Comparison of ENCODE assay signal across 27 cellular contexts in genomic region chr20:11769825-11770224, GRCh38.
"Had no signal": no experiment of that assay in that cellular context is flagged by ENCODE, and none has a peak within 500 bp of the region (broad histone marks: within the 10 kb centered on the region; RNA-seq: fewer than 3 reads in every experiment).

No MANE protein-coding gene starts in this region.

- H3K4me1 ChIP-seq: esophagus squamous epithelium, heart left ventricle, lower lobe of right lung, right lobe of liver, testis, vagina had no signal

- H3K27ac Mint-ChIP-seq: activated CD4-positive, alpha-beta T cell treated with anti-CD3 and anti-CD28 coated beads, Interleukin-2, amount 10 ng/mL, durations not matched to agents 7 days and 5 days; activated CD8-positive, alpha-beta memory T cell treated with anti-CD3 and anti-CD28 coated beads, Interleukin-2, amount 10 ng/mL, durations not matched to agents 7 days and 5 days; activated CD8-positive, alpha-beta T cell treated with anti-CD3 and anti-CD28 coated beads for 36 hours; activated naive CD4-positive, alpha-beta T cell treated with anti-CD3 and anti-CD28 coated beads, Interleukin-2, amount 50 U/mL, for 24 hours; brain; effector memory CD8-positive, alpha-beta T cell; naive B cell; type B pancreatic cell had no signal

- H3K4me3 Mint-ChIP-seq: activated CD4-positive, alpha-beta T cell treated with anti-CD3 and anti-CD28 coated beads, Interleukin-2, amount 10 ng/mL, durations not matched to agents 7 days and 5 days; activated CD8-positive, alpha-beta memory T cell treated with anti-CD3 and anti-CD28 coated beads, Interleukin-2, amount 10 ng/mL, durations not matched to agents 7 days and 5 days; activated CD8-positive, alpha-beta T cell treated with anti-CD3 and anti-CD28 coated beads for 36 hours; activated naive CD4-positive, alpha-beta T cell treated with anti-CD3 and anti-CD28 coated beads, Interleukin-2, amount 50 U/mL, for 24 hours; brain; effector memory CD8-positive, alpha-beta T cell; naive B cell; type B pancreatic cell had no signal

- H3K36me3 ChIP-seq: esophagus squamous epithelium, heart left ventricle, lower lobe of right lung, right lobe of liver, vagina, WERI-Rb-1 had no signal

- FAIRE-seq: colon, endothelial cell of umbilical vein, kidney had no signal

- ATAC-seq: activated CD8-positive, alpha-beta memory T cell treated with anti-CD3 and anti-CD28 coated beads, Interleukin-2, amount 10 ng/mL, durations not matched to agents 7 days and 5 days; activated CD8-positive, alpha-beta T cell treated with anti-CD3 and anti-CD28 coated beads for 36 hours; effector memory CD8-positive, alpha-beta T cell; heart left ventricle; lower lobe of right lung; right lobe of liver had no signal

- H3K27ac ChIP-seq: esophagus squamous epithelium, heart left ventricle, lower lobe of right lung, right lobe of liver, testis, vagina, WERI-Rb-1 had no signal

- H3K36me3 Mint-ChIP-seq: activated CD8-positive, alpha-beta memory T cell treated with anti-CD3 and anti-CD28 coated beads, Interleukin-2, amount 10 ng/mL, durations not matched to agents 7 days and 5 days; activated naive CD4-positive, alpha-beta T cell treated with anti-CD3 and anti-CD28 coated beads, Interleukin-2, amount 50 U/mL, for 24 hours; brain; naive B cell; type B pancreatic cell had no signal

- H3K4me3 ChIP-seq: esophagus squamous epithelium, heart left ventricle, lower lobe of right lung, right lobe of liver, smooth muscle cell, testis, vagina had no signal

- DNase-seq: activated CD4-positive, alpha-beta T cell treated with anti-CD3 and anti-CD28 coated beads, Interleukin-2, amount 10 ng/mL, durations not matched to agents 7 days and 5 days; activated CD4-positive, CD25-positive, alpha-beta regulatory T cell treated with anti-CD3 and anti-CD28 coated beads, Interleukin-2, amount 50 U/mL, for 72 hours; activated CD8-positive, alpha-beta memory T cell treated with anti-CD3 and anti-CD28 coated beads, Interleukin-2, amount 10 ng/mL, durations not matched to agents 7 days and 5 days; activated CD8-positive, alpha-beta T cell treated with anti-CD3 and anti-CD28 coated beads for 36 hours; activated gamma-delta T cell; activated T-cell treated with anti-CD3 and anti-CD28 coated beads for 4 hours; aorta; central memory CD4-positive, alpha-beta T cell; effector memory CD8-positive, alpha-beta T cell; esophagus squamous epithelium; heart left ventricle; kidney; lower lobe of right lung; naive B cell; posterior cingulate gyrus; right lobe of liver; stimulated activated CD4-positive, alpha-beta T cell treated with anti-CD3 and anti-CD28 coated beads, Interleukin-4, amount 100 ng/mL, for 1 hour; stimulated activated naive CD4-positive, alpha-beta T cell; testis; WERI-Rb-1 had no signal

- H3K4me2 ChIP-seq: smooth muscle cell had no signal

- H3K9me3 ChIP-seq: esophagus squamous epithelium, lower lobe of right lung, right lobe of liver, testis, vagina had no signal

- H3K4me1 Mint-ChIP-seq: activated CD4-positive, alpha-beta T cell treated with anti-CD3 and anti-CD28 coated beads, Interleukin-2, amount 10 ng/mL, durations not matched to agents 7 days and 5 days; activated CD8-positive, alpha-beta memory T cell treated with anti-CD3 and anti-CD28 coated beads, Interleukin-2, amount 10 ng/mL, durations not matched to agents 7 days and 5 days; activated naive CD4-positive, alpha-beta T cell treated with anti-CD3 and anti-CD28 coated beads, Interleukin-2, amount 50 U/mL, for 24 hours; naive B cell had no signal

- H3K27me3 ChIP-seq: esophagus squamous epithelium, heart left ventricle, right lobe of liver, testis, vagina had no signal

- H3K27me3 Mint-ChIP-seq: activated CD4-positive, alpha-beta T cell treated with anti-CD3 and anti-CD28 coated beads, Interleukin-2, amount 10 ng/mL, durations not matched to agents 7 days and 5 days; activated CD8-positive, alpha-beta memory T cell treated with anti-CD3 and anti-CD28 coated beads, Interleukin-2, amount 10 ng/mL, durations not matched to agents 7 days and 5 days; activated CD8-positive, alpha-beta T cell treated with anti-CD3 and anti-CD28 coated beads for 36 hours; activated naive CD4-positive, alpha-beta T cell treated with anti-CD3 and anti-CD28 coated beads, Interleukin-2, amount 50 U/mL, for 24 hours; effector memory CD8-positive, alpha-beta T cell had no signal
